ENCODE assay signal across 1 cellular context in the genomic region with DNA sequence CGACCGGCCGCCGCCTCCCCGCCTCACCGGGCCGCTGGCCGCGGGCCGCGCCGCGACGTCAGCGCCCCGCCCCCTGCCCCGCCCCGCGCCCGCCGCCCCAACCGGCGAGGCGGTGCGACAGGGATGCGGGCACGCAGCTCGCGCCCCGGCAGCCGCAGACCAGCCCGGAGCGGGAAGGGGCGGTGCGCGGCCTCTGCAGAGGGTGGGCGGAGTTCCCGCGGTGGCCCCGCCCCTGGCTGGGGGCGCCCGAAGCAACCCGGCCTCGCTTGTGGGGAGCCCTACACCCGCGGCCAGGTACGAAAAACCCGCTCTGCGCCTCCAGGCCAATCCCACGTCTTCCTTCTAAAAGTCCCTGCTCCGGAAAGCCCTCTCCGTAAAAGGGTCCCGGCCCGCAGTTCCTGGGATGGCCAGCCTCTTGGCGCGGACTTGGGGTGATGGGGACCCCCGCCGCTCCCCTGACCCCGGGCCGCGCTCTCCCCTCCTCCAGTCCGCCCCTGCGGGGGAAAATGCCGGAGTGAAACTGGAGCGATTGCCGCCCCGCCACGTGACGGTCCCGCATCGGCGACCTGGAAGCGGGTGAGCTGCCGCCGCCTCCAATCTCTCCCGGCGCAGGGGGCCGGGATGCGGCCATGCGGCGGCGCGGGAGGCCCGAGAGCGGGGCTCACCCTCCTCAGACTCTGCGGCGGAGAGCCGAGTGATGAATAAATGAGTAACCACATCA.
TF ChIP-seq lines count a peak whose summit lies in the region.

A gene with protein sequence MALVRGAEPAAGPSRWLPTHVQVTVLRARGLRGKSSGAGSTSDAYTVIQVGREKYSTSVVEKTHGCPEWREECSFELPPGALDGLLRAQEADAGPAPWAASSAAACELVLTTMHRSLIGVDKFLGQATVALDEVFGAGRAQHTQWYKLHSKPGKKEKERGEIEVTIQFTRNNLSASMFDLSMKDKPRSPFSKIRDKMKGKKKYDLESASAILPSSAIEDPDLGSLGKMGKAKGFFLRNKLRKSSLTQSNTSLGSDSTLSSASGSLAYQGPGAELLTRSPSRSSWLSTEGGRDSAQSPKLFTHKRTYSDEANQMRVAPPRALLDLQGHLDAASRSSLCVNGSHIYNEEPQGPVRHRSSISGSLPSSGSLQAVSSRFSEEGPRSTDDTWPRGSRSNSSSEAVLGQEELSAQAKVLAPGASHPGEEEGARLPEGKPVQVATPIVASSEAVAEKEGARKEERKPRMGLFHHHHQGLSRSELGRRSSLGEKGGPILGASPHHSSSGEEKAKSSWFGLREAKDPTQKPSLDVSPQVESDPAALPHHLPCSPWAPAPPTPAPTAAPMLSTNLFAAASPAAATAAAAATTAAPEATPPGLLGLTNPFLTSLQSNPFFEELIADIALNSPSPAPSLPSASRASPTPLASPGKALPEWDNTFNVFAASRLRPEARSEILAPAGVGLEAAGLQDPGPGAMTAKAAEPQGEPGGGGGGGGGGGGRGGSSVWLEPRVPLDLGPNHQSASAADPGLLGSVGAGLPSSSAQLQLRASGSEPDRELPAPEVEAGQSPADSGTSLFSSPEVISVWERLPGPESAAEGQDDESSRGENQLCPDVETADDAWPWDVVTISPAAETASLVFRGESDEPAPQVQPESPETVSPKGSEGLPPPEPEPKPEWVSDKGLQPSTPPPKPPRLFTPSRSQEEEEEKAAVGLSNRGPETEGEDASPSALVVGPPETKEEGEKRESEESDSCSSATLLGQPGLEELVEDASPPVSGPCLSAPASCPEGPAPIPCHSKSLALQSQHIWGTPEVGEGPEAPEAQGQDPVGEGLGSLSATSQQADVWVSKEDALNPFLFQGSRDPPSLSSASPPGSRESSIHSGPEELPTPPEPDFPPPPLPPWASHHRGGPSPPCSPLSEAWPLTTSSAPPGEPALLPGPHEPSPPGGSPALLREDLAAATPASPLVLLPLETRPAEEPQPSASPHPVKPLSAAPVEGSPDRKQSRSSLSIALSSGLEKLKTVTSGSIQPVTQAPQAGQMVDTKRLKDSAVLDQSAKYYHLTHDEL (N-terminal part only) (minus strand): TSS at position 36 of the 721 bp plus-strand sequence. CDS start 171 bp downstream, outside the sequence.

TF ChIP-seq in HepG2, 621 proteins besides CTCF, POLR2A, EP300 and RAD21 (continued from another document and continues in another):
- TF ChIP-seq, protein P1, sequence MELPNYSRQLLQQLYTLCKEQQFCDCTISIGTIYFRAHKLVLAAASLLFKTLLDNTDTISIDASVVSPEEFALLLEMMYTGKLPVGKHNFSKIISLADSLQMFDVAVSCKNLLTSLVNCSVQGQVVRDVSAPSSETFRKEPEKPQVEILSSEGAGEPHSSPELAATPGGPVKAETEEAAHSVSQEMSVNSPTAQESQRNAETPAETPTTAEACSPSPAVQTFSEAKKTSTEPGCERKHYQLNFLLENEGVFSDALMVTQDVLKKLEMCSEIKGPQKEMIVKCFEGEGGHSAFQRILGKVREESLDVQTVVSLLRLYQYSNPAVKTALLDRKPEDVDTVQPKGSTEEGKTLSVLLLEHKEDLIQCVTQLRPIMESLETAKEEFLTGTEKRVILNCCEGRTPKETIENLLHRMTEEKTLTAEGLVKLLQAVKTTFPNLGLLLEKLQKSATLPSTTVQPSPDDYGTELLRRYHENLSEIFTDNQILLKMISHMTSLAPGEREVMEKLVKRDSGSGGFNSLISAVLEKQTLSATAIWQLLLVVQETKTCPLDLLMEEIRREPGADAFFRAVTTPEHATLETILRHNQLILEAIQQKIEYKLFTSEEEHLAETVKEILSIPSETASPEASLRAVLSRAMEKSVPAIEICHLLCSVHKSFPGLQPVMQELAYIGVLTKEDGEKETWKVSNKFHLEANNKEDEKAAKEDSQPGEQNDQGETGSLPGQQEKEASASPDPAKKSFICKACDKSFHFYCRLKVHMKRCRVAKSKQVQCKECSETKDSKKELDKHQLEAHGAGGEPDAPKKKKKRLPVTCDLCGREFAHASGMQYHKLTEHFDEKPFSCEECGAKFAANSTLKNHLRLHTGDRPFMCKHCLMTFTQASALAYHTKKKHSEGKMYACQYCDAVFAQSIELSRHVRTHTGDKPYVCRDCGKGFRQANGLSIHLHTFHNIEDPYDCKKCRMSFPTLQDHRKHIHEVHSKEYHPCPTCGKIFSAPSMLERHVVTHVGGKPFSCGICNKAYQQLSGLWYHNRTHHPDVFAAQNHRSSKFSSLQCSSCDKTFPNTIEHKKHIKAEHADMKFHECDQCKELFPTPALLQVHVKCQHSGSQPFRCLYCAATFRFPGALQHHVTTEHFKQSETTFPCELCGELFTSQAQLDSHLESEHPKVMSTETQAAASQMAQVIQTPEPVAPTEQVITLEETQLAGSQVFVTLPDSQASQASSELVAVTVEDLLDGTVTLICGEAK (IDR thresholded peaks at IDR 0.05), result no peak
- TF ChIP-seq, protein P1 (CRISPR knock-in tag; IDR thresholded peaks at IDR 0.05), result peak; percentile 70
- TF ChIP-seq TSC22D2 (CRISPR knock-in tag; IDR thresholded peaks at IDR 0.05; ENCODE audit: borderline replicate concordance) (no peak), JUN (CRISPR knock-in tag; IDR thresholded peaks at IDR 0.05) (no peak), TAF1 (CRISPR knock-in tag; IDR thresholded peaks at IDR 0.05) (peak; percentile 39), WIZ (CRISPR knock-in tag; IDR thresholded peaks at IDR 0.05) (peak; percentile 77), SNRNP70 (IDR thresholded peaks at IDR 0.05; ENCODE audit: low read depth, low read length) (no peak), RAD51 (IDR thresholded peaks at IDR 0.05; ENCODE audit: borderline replicate concordance) (peak; percentile 5; the same call in 1 of the 2 replicates), ZNF329 (CRISPR knock-in tag; IDR thresholded peaks at IDR 0.05; ENCODE audit: low read depth) (peak; percentile 87), HMGXB3 (CRISPR knock-in tag; IDR thresholded peaks at IDR 0.05; ENCODE audit: borderline replicate concordance) (no peak), ZNF468 (CRISPR knock-in tag; IDR thresholded peaks at IDR 0.05) (no peak), HNRNPLL (IDR thresholded peaks at IDR 0.05; ENCODE audit: low read depth, low read length, poor library complexity, severe bottlenecking) (peak; percentile 73), SKI (IDR thresholded peaks at IDR 0.05; ENCODE audit: partially characterized antibody) (no peak), ZNF607 (CRISPR knock-in tag; IDR thresholded peaks at IDR 0.05; ENCODE audit: borderline replicate concordance) (no peak), ZNF563 (CRISPR knock-in tag; IDR thresholded peaks at IDR 0.05) (peak; percentile 61; the same call in 1 of the 2 replicates), ZNF276 (CRISPR knock-in tag; IDR thresholded peaks at IDR 0.05; ENCODE audit: low read depth) (peak; percentile 67; the same call in 1 of the 2 replicates), HES4 (CRISPR knock-in tag; IDR thresholded peaks at IDR 0.05; ENCODE audit: borderline replicate concordance) (peak; percentile 92), DPF2 (CRISPR knock-in tag; IDR thresholded peaks at IDR 0.05; ENCODE audit: borderline replicate concordance, low read depth) (no peak), ZNF12 (CRISPR knock-in tag; IDR thresholded peaks at IDR 0.05) (no peak), SRSF4 (IDR thresholded peaks at IDR 0.05; ENCODE audit: low read depth, low read length, poor library complexity, severe bottlenecking) (no peak), NONO (IDR thresholded peaks at IDR 0.05) (no peak), NONO (CRISPR knock-in tag; conservative IDR thresholded peaks at IDR 0.05) (no peak; the same call in 1 of the 2 replicates), LRRFIP1 (CRISPR knock-in tag; conservative IDR thresholded peaks at IDR 0.05) (no peak), REXO4 (CRISPR knock-in tag; IDR thresholded peaks at IDR 0.05; ENCODE audit: borderline replicate concordance) (no peak; the same call in 1 of the 2 replicates)
- TF ChIP-seq, protein P2, sequence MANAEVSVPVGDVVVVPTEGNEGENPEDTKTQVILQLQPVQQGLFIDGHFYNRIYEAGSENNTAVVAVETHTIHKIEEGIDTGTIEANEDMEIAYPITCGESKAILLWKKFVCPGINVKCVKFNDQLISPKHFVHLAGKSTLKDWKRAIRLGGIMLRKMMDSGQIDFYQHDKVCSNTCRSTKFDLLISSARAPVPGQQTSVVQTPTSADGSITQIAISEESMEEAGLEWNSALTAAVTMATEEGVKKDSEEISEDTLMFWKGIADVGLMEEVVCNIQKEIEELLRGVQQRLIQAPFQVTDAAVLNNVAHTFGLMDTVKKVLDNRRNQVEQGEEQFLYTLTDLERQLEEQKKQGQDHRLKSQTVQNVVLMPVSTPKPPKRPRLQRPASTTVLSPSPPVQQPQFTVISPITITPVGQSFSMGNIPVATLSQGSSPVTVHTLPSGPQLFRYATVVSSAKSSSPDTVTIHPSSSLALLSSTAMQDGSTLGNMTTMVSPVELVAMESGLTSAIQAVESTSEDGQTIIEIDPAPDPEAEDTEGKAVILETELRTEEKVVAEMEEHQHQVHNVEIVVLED (CRISPR knock-in tag; IDR thresholded peaks at IDR 0.05; ENCODE audit: borderline replicate concordance), result no peak
